Comparison of ENCODE assay signal across 9 cellular contexts in the genomic region with DNA sequence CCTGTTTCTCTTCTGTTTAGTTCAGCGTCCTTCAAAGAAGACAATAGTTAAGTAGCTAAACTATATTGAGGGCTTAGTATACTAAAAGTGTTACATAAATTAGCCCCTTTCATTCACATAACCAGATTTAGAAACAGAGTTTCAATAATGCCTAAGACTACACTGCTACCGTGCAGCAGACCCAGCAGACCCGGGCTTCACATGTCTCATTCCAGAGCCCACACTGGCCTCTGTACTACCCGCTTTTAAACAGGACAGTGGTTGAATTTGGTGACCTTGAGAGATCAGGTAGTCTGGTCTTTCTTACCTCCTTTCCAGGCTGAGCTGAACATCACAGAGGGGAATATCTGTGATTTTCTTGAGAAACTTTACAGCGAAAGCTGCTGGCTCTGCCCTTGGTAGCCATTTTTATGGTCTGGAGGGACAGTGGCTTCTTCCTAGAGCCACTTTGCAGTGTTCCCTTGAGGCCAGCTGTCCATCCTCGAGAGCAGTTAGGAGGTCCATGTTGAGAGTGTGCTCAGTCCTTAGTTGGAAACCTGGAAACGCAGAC. TPM values are rescaled to one million over a fixed set of nuclear protein-coding genes. Genes with fewer than 3 reads are reported as not detected.
DNase-seq lines count a peak whose midpoint lies in the region; ATAC-seq and TF ChIP-seq lines count a peak whose summit lies in the region.
"Had no signal": no experiment of that assay in that cellular context is flagged by ENCODE, and none has a peak within 500 bp of the region (broad histone marks: within the 10 kb centered on the region; RNA-seq: fewer than 3 reads in every experiment).

No MANE protein-coding gene starts in this region.

- no peak for DNase-seq in activated naive CD4-positive, alpha-beta T cell treated with anti-CD3 and anti-CD28 coated beads, Interleukin-2, amount 10 ng/mL, durations not matched to agents 7 days and 5 days
- no peak for DNase-seq in activated naive CD4-positive, alpha-beta T cell (lab: John Stamatoyannopoulos, UW)
- no peak for DNase-seq in left lung
- no peak for DNase-seq in transverse colon
- DNase-seq in central memory CD4-positive, alpha-beta T cell = no peak
- no peak for DNase-seq in stimulated activated CD4-positive, alpha-beta T cell treated with anti-CD3 and anti-CD28 coated beads, Interleukin-4, amount 100 ng/mL, for 4 hours
- no peak for DNase-seq in NCI-H1436 treated with DMSO at 0.1 percent for 48 hours (lab: John Stamatoyannopoulos, UW)

- intact Hi-C loops in left lung (cut with DNase I) (no loop called here), transverse colon (cut with DNase I; ENCODE audit: low total_unique reads) (no loop called here)

- no peak for TF ChIP-seq POLR2A in transverse colon (IDR thresholded peaks at IDR 0.05)

- no peaks in the 10 kb centered on the region for H3K9me3 Mint-ChIP-seq in activated naive CD4-positive, alpha-beta T cell treated with anti-CD3 and anti-CD28 coated beads, Interleukin-2, amount 10 ng/mL, durations not matched to agents 7 days and 5 days

- CTCF ChIA-PET in activated naive CD4-positive, alpha-beta T cell treated with anti-CD3 and anti-CD28 coated beads, Interleukin-2, amount 10 ng/mL, durations not matched to agents 7 days and 5 days (lab: Charles Lee) = interaction anchor here (0.7 to 7.6 kb wide), 17 partner anchors 9 to 79 kb away, joined by 3 to 87 read pairs (median 8); a partner anchor contains a TSS

- peak overlapping the region; percentile 98 for H3K27ac Mint-ChIP-seq in activated naive CD4-positive, alpha-beta T cell treated with anti-CD3 and anti-CD28 coated beads, Interleukin-2, amount 10 ng/mL, durations not matched to agents 7 days and 5 days

- no peak for ATAC-seq in left lung

- 62 to 83% methylated on average over 1 to 7 of the region's 7 CpGs for whole genome bisulfite sequencing in transverse colon (ENCODE audit: low coverage in 1 of 2), 2 donors

- no peaks in the 10 kb centered on the region for H3K9me3 ChIP-seq in left lung
- no peaks in the 10 kb centered on the region for H3K9me3 ChIP-seq in transverse colon
- H3K9me3 ChIP-seq: HAP-1 had no signal

- H3K4me1 ChIP-seq in left lung = peaks cover 56 to 100% of the 10 kb centered on the region in 2 donors
- H3K4me1 ChIP-seq in transverse colon = peaks cover 91 to 100% (median 93%) of the 10 kb centered on the region in 4 donors

- H3K4me3 ChIP-seq in WI38 (ENCODE audit: low read depth, low read length) (peak overlapping the region; percentile 40), left lung (peak overlapping the region in 1 of 2 donors; percentile 30), transverse colon (no peak overlapping the region)
- H3K4me3 ChIP-seq: HAP-1 had no signal

- H3K4me1 Mint-ChIP-seq in activated naive CD4-positive, alpha-beta T cell treated with anti-CD3 and anti-CD28 coated beads, Interleukin-2, amount 10 ng/mL, durations not matched to agents 7 days and 5 days = peaks cover 100% of the 10 kb centered on the region

- TF ChIP-seq CTCF in WI38 (IDR thresholded peaks at IDR 0.05; ENCODE audit: low read depth, low read length) (no peak), left lung (IDR thresholded peaks at IDR 0.05) (no peak), transverse colon (IDR thresholded peaks at IDR 0.05) (no peak)

- no peak for TF ChIP-seq EP300 in transverse colon (IDR thresholded peaks at IDR 0.05; ENCODE audit: low read depth)

- H3K27ac ChIP-seq in left lung (peak overlapping the region; percentile 89 to 96), transverse colon (peak overlapping the region; percentile 96 to 99 (median 99))

- H3K27me3 Mint-ChIP-seq in activated naive CD4-positive, alpha-beta T cell treated with anti-CD3 and anti-CD28 coated beads, Interleukin-2, amount 10 ng/mL, durations not matched to agents 7 days and 5 days = no peaks in the 10 kb centered on the region

- H3K27me3 ChIP-seq in left lung = no peaks in the 10 kb centered on the region
- H3K27me3 ChIP-seq in transverse colon = no peaks in the 10 kb centered on the region

- peaks cover 64% of the 10 kb centered on the region for H3K36me3 Mint-ChIP-seq in activated naive CD4-positive, alpha-beta T cell treated with anti-CD3 and anti-CD28 coated beads, Interleukin-2, amount 10 ng/mL, durations not matched to agents 7 days and 5 days

- peak overlapping the region; percentile 56 for H3K4me3 Mint-ChIP-seq in activated naive CD4-positive, alpha-beta T cell treated with anti-CD3 and anti-CD28 coated beads, Interleukin-2, amount 10 ng/mL, durations not matched to agents 7 days and 5 days

- in situ Hi-C loops in transverse colon (cut with MboI; ENCODE audit: low pct_ligation_motif_present in 1 of 4, low pct_unique_long_range_greater_than_20kb in 1 of 4, low sequenced_read_pairs in 3 of 4) = loop anchor here in 1 of 4 donors (10.0 kb wide), 1 partner anchor 49 kb away; no protein-coding TSS in a partner anchor

- H3K36me3 ChIP-seq in left lung = peaks cover 0 to 9% of the 10 kb centered on the region in 2 donors
- H3K36me3 ChIP-seq in transverse colon = no peaks in the 10 kb centered on the region
- H3K36me3 ChIP-seq: HAP-1 had no signal

RNA-seq across cellular contexts. Expression of a gene that starts 56.5 kb away (rescaled TPM):
- 10 to 100 TPM in 1 of 2 donors, 1 to 10 TPM in 1; 9.5 to 10.4 TPM for total RNA-seq in left lung
- total RNA-seq in transverse colon = 100 to 1,000 TPM in 1 of 4 donors, 10 to 100 TPM in 3; 34.6 to 129 (median 67.8) TPM
